Comparison of ENCODE assay signal across 1 cellular context in genomic region chr5:71693828-71694427, GRCh38.
A peak's percentile ranks its signal among the peaks of the same experiment; 100 is the strongest.
TF ChIP-seq lines count a peak whose summit lies in the region.

No MANE protein-coding gene starts in this region.

TF ChIP-seq in K562, 482 proteins besides CTCF, POLR2A, EP300 and RAD21 (continued from another document):
- TF ChIP-seq ZBTB40 (IDR thresholded peaks at IDR 0.05) (no peak), ZBTB40 (CRISPR knock-in tag; IDR thresholded peaks at IDR 0.05) (no peak), TAL1 (IDR thresholded peaks at IDR 0.05) (0 out of 2 replicates have a peak, but pooled peaks have one; percentile 4), ZNF584 (CRISPR knock-in tag; IDR thresholded peaks at IDR 0.05; ENCODE audit: low read depth) (no peak), GTF2F1 (IDR thresholded peaks at IDR 0.05; ENCODE audit: low read depth, low read length) (no peak), NRF1 (conservative IDR thresholded peaks at IDR 0.05 in 1 of 2, IDR thresholded peaks at IDR 0.05 in 1 of 2) (no peak), ZBTB11 (CRISPR knock-in tag; IDR thresholded peaks at IDR 0.05) (no peak), DMBX1 (CRISPR knock-in tag; IDR thresholded peaks at IDR 0.05; ENCODE audit: borderline replicate concordance) (no peak), ZNF431 (CRISPR knock-in tag; IDR thresholded peaks at IDR 0.05) (no peak), POLR2B (IDR thresholded peaks at IDR 0.05; ENCODE audit: low read depth, partially characterized antibody) (no peak), FOXA3 (CRISPR knock-in tag; conservative IDR thresholded peaks at IDR 0.05 in 1 of 2, IDR thresholded peaks at IDR 0.05 in 1 of 2) (no peak), RFX1 (IDR thresholded peaks at IDR 0.05) (peak; percentile 57), EWSR1 (IDR thresholded peaks at IDR 0.05; ENCODE audit: borderline replicate concordance, low read depth, partially characterized antibody) (no peak), HDAC2 (IDR thresholded peaks at IDR 0.05) (0 out of 2 replicates have a peak, but pooled peaks have one; percentile 28), MCM2 (IDR thresholded peaks at IDR 0.05; ENCODE audit: low read depth) (no peak), HOXB6 (CRISPR knock-in tag; IDR thresholded peaks at IDR 0.05; ENCODE audit: borderline replicate concordance) (no peak), TAF1 (IDR thresholded peaks at IDR 0.05; ENCODE audit: control insufficient read depth, extremely low read depth, insufficient read depth, low read length, severe bottlenecking) (no peak), MEF2A (IDR thresholded peaks at IDR 0.05; ENCODE audit: control insufficient read depth, low read depth, low read length) (no peak), SIN3B (IDR thresholded peaks at IDR 0.05; ENCODE audit: low read depth) (no peak), KLF13 (tag; IDR thresholded peaks at IDR 0.05; ENCODE audit: borderline replicate concordance, low read depth) (no peak), ZNF316 (IDR thresholded peaks at IDR 0.05) (no peak), GTF2B (IDR thresholded peaks at IDR 0.05; ENCODE audit: extremely low read depth, insufficient read length) (no peak), DEAF1 (CRISPR knock-in tag; IDR thresholded peaks at IDR 0.05) (no peak), SIN3A (IDR thresholded peaks at IDR 0.05; ENCODE audit: borderline replicate concordance in 2 of 2, control insufficient read depth in 1 of 2, low read depth in 2 of 2, low read length in 2 of 2) (no peak), NFE2 (IDR thresholded peaks at IDR 0.05; ENCODE audit: low read depth) (no peak), ZNF121 (CRISPR knock-in tag; conservative IDR thresholded peaks at IDR 0.05) (no peak), ZNF76 (CRISPR knock-in tag; IDR thresholded peaks at IDR 0.05; ENCODE audit: borderline replicate concordance) (no peak), CBFA2T2 (conservative IDR thresholded peaks at IDR 0.05) (0 out of 2 replicates have a peak, but pooled peaks have one; percentile 3), TFAP4 (CRISPR knock-in tag; IDR thresholded peaks at IDR 0.05; ENCODE audit: borderline replicate concordance) (no peak), ZNF224 (CRISPR knock-in tag; IDR thresholded peaks at IDR 0.05) (no peak), ZNF561 (CRISPR knock-in tag; conservative IDR thresholded peaks at IDR 0.05) (no peak)
- TF ChIP-seq, protein P1, sequence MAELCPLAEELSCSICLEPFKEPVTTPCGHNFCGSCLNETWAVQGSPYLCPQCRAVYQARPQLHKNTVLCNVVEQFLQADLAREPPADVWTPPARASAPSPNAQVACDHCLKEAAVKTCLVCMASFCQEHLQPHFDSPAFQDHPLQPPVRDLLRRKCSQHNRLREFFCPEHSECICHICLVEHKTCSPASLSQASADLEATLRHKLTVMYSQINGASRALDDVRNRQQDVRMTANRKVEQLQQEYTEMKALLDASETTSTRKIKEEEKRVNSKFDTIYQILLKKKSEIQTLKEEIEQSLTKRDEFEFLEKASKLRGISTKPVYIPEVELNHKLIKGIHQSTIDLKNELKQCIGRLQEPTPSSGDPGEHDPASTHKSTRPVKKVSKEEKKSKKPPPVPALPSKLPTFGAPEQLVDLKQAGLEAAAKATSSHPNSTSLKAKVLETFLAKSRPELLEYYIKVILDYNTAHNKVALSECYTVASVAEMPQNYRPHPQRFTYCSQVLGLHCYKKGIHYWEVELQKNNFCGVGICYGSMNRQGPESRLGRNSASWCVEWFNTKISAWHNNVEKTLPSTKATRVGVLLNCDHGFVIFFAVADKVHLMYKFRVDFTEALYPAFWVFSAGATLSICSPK (IDR thresholded peaks at IDR 0.05; ENCODE audit: borderline replicate concordance) = no peak
- TF ChIP-seq, protein P2, sequence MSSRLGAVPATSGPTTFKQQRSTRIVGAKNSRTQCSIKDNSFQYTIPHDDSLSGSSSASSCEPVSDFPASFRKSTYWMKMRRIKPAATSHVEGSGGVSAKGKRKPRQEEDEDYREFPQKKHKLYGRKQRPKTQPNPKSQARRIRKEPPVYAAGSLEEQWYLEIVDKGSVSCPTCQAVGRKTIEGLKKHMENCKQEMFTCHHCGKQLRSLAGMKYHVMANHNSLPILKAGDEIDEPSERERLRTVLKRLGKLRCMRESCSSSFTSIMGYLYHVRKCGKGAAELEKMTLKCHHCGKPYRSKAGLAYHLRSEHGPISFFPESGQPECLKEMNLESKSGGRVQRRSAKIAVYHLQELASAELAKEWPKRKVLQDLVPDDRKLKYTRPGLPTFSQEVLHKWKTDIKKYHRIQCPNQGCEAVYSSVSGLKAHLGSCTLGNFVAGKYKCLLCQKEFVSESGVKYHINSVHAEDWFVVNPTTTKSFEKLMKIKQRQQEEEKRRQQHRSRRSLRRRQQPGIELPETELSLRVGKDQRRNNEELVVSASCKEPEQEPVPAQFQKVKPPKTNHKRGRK (tag; IDR thresholded peaks at IDR 0.05) = peak; percentile 31; the same call in 1 of the 2 replicates
